ENCODE assay signal across 18 cellular contexts in the genomic region with DNA sequence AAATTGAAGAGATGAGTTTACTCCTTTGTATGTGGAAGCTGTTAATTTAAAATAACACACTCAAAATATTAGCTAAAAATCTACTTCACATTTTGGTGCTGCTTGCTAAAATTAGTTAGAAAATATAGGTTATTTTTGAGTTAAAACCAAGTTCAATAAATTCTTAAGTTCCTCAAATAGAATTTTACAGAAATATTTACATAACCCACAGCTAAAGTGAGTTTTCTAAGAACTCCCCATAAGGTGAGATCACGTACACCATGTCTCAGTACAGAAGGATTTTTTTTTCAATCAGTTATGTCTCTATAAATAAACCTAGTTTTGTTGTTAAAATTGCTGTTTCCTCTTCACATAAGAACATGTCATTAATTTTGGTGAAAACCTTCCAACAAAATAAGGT.
"Had no signal": no experiment of that assay in that cellular context is flagged by ENCODE, and none has a peak within 500 bp of the region (broad histone marks: within the 10 kb centered on the region; RNA-seq: fewer than 3 reads in every experiment).

No MANE protein-coding gene starts in this region.

- H3K27me3 Mint-ChIP-seq: activated CD4-positive, alpha-beta memory T cell treated with anti-CD3 and anti-CD28 coated beads, Interleukin-2, amount 10 ng/mL, durations not matched to agents 7 days and 5 days; activated CD4-positive, alpha-beta T cell treated with anti-CD3 and anti-CD28 coated beads, Interleukin-2, amount 10 ng/mL, durations not matched to agents 24 days and 14 days; activated naive CD4-positive, alpha-beta T cell treated with anti-CD3 and anti-CD28 coated beads, Interleukin-2, amount 10 ng/mL, durations not matched to agents 7 days and 5 days; memory B cell; natural killer cell treated with Interleukin-12 subunit alpha and Interleukin-12 subunit beta and Interleukin-15 and Interleukin-18, amount 100 ng/mL, for 72 hours had no signal

- H3K4me3 ChIP-seq: coronary artery, heart left ventricle, prostate gland, spleen, thyroid gland had no signal

- H3K9me3 ChIP-seq: heart left ventricle, prostate gland, spleen, thyroid gland had no signal

- H3K36me3 ChIP-seq: prostate gland, thyroid gland had no signal

- H3K27ac Mint-ChIP-seq: activated CD4-positive, alpha-beta memory T cell treated with anti-CD3 and anti-CD28 coated beads, Interleukin-2, amount 10 ng/mL, durations not matched to agents 7 days and 5 days; activated CD4-positive, alpha-beta T cell treated with anti-CD3 and anti-CD28 coated beads, Interleukin-2, amount 10 ng/mL, durations not matched to agents 24 days and 14 days; activated naive CD4-positive, alpha-beta T cell treated with anti-CD3 and anti-CD28 coated beads, Interleukin-2, amount 10 ng/mL, durations not matched to agents 7 days and 5 days; activated T-cell treated with anti-CD3 and anti-CD28 coated beads, Interleukin-2, amount 50 U/mL, for 72 hours; memory B cell; natural killer cell treated with Interleukin-12 subunit alpha and Interleukin-12 subunit beta and Interleukin-15 and Interleukin-18, amount 100 ng/mL, for 72 hours had no signal

- ATAC-seq: activated CD4-positive, CD25-positive, alpha-beta regulatory T cell treated with anti-CD3 and anti-CD28 coated beads, Interleukin-2, amount 50 U/mL, for 24 hours; activated T-cell treated with anti-CD3 and anti-CD28 coated beads, Interleukin-2, amount 50 U/mL, for 72 hours; heart left ventricle; left colon; natural killer cell treated with Interleukin-12 subunit alpha and Interleukin-12 subunit beta and Interleukin-15 and Interleukin-18, amount 100 ng/mL, for 72 hours; stimulated activated naive CD8-positive, alpha-beta T cell treated with anti-CD3 and anti-CD28 coated beads, Interleukin-15, Interleukin-2, amounts not matched to agents 100 U/mL and 50 U/mL, for 24 hours had no signal

- DNase-seq: activated CD4-positive, alpha-beta memory T cell treated with anti-CD3 and anti-CD28 coated beads, Interleukin-2, amount 10 ng/mL, durations not matched to agents 7 days and 5 days; activated CD4-positive, alpha-beta T cell treated with anti-CD3 and anti-CD28 coated beads, Interleukin-2, amount 10 ng/mL, durations not matched to agents 24 days and 14 days; activated effector memory CD4-positive, alpha-beta T cell treated with anti-CD3 and anti-CD28 coated beads, Interleukin-2, amount 50 U/mL, for 16 hours; activated naive CD4-positive, alpha-beta T cell treated with anti-CD3 and anti-CD28 coated beads, Interleukin-2, amount 10 ng/mL, durations not matched to agents 7 days and 5 days; activated T-cell treated with anti-CD3 and anti-CD28 coated beads, Interleukin-2, amount 50 U/mL, for 72 hours; amygdala; heart left ventricle; left colon; spleen; stimulated activated CD4-positive, alpha-beta T cell treated with anti-CD3 and anti-CD28 coated beads, Interleukin-4, amount 100 ng/mL, for 1 hour; stimulated activated naive CD8-positive, alpha-beta T cell treated with anti-CD3 and anti-CD28 coated beads, Interleukin-15, Interleukin-2, amounts not matched to agents 100 U/mL and 50 U/mL, for 24 hours; T-helper 9 cell; thyroid gland had no signal

- H3K27me3 ChIP-seq: heart left ventricle, spleen, thyroid gland had no signal

- H3K27ac ChIP-seq: coronary artery, heart left ventricle, prostate gland, spleen, thyroid gland had no signal

- H3K4me1 ChIP-seq: heart left ventricle, prostate gland, spleen, thyroid gland had no signal

- H3K4me3 Mint-ChIP-seq: activated CD4-positive, alpha-beta memory T cell treated with anti-CD3 and anti-CD28 coated beads, Interleukin-2, amount 10 ng/mL, durations not matched to agents 7 days and 5 days; activated CD4-positive, alpha-beta T cell treated with anti-CD3 and anti-CD28 coated beads, Interleukin-2, amount 10 ng/mL, durations not matched to agents 24 days and 14 days; activated naive CD4-positive, alpha-beta T cell treated with anti-CD3 and anti-CD28 coated beads, Interleukin-2, amount 10 ng/mL, durations not matched to agents 7 days and 5 days; activated T-cell treated with anti-CD3 and anti-CD28 coated beads, Interleukin-2, amount 50 U/mL, for 72 hours; memory B cell; natural killer cell treated with Interleukin-12 subunit alpha and Interleukin-12 subunit beta and Interleukin-15 and Interleukin-18, amount 100 ng/mL, for 72 hours had no signal

- H3K9me3 Mint-ChIP-seq: activated CD4-positive, alpha-beta memory T cell treated with anti-CD3 and anti-CD28 coated beads, Interleukin-2, amount 10 ng/mL, durations not matched to agents 7 days and 5 days; activated naive CD4-positive, alpha-beta T cell treated with anti-CD3 and anti-CD28 coated beads, Interleukin-2, amount 10 ng/mL, durations not matched to agents 7 days and 5 days; activated T-cell treated with anti-CD3 and anti-CD28 coated beads, Interleukin-2, amount 50 U/mL, for 72 hours; memory B cell; natural killer cell treated with Interleukin-12 subunit alpha and Interleukin-12 subunit beta and Interleukin-15 and Interleukin-18, amount 100 ng/mL, for 72 hours had no signal

- H3K4me1 Mint-ChIP-seq: activated CD4-positive, alpha-beta memory T cell treated with anti-CD3 and anti-CD28 coated beads, Interleukin-2, amount 10 ng/mL, durations not matched to agents 7 days and 5 days; activated CD4-positive, alpha-beta T cell treated with anti-CD3 and anti-CD28 coated beads, Interleukin-2, amount 10 ng/mL, durations not matched to agents 24 days and 14 days; activated naive CD4-positive, alpha-beta T cell treated with anti-CD3 and anti-CD28 coated beads, Interleukin-2, amount 10 ng/mL, durations not matched to agents 7 days and 5 days; memory B cell had no signal
